Comparison of ENCODE assay signal across 21 cellular contexts in the genomic region with DNA sequence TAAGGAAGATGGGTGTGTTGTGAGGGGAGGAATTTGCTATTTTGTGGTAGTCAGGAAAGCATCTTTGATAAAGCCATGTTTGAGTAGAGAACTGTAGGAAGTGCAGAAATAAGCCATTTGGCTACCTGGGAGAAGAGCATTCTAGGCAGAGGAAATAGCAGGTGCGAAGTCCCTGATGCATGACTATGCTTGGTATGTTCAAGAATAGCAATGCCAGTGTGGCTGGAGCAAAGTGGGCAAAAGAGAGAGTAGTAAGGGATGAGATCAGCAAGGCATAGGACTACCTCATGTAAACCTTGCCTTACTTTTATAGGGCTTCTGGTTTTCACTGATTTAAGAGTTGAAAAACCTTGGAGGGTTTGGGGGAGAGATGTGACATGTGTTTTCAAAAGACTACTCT.
"Had no signal": no experiment of that assay in that cellular context is flagged by ENCODE, and none has a peak within 500 bp of the region (broad histone marks: within the 10 kb centered on the region; RNA-seq: fewer than 3 reads in every experiment).

No MANE protein-coding gene starts in this region.

- H3K4me1 ChIP-seq: heart left ventricle, parathyroid adenoma, prostate gland, right lobe of liver, spleen, tibial nerve, upper lobe of right lung, vagina had no signal

- H2AFZ ChIP-seq: parathyroid adenoma had no signal

- H3K79me2 ChIP-seq: parathyroid adenoma had no signal

- H3K4me3 ChIP-seq: coronary artery, mucosa of descending colon, prostate gland, right lobe of liver, spleen, tibial nerve, upper lobe of right lung, vagina had no signal

- H3K36me3 Mint-ChIP-seq: natural killer cell treated with Interleukin-12 subunit alpha and Interleukin-12 subunit beta and Interleukin-15 and Interleukin-18, amount 100 ng/mL, for 72 hours; stimulated activated memory B cell treated with anti-CD40 and anti-IgM and Interleukin-4, amounts not matched to agents 10 μg/mL and 1 μg/mL and 100 μg/mL, for 72 hours had no signal

- H3K9ac ChIP-seq: parathyroid adenoma had no signal

- H3K27ac Mint-ChIP-seq: natural killer cell treated with Interleukin-12 subunit alpha and Interleukin-12 subunit beta and Interleukin-15 and Interleukin-18, amount 100 ng/mL, for 72 hours; stimulated activated memory B cell treated with anti-CD40 and anti-IgM and Interleukin-4, amounts not matched to agents 10 μg/mL and 1 μg/mL and 100 μg/mL, for 72 hours; stimulated activated naive CD8-positive, alpha-beta T cell treated with anti-CD3 and anti-CD28 coated beads, Interleukin-15, Interleukin-2, amounts not matched to agents 100 ng/mL and 50 ng/mL, for 24 hours had no signal

- H3K36me3 ChIP-seq: heart left ventricle, prostate gland, right lobe of liver, spleen, tibial nerve, upper lobe of right lung, vagina had no signal

- H3K27ac ChIP-seq: coronary artery, heart left ventricle, parathyroid adenoma, prostate gland, right lobe of liver, spleen, tibial nerve, upper lobe of right lung, vagina had no signal

- H3K4me3 Mint-ChIP-seq: natural killer cell treated with Interleukin-12 subunit alpha and Interleukin-12 subunit beta and Interleukin-15 and Interleukin-18, amount 100 ng/mL, for 72 hours; stimulated activated memory B cell treated with anti-CD40 and anti-IgM and Interleukin-4, amounts not matched to agents 10 μg/mL and 1 μg/mL and 100 μg/mL, for 72 hours; stimulated activated naive CD8-positive, alpha-beta T cell treated with anti-CD3 and anti-CD28 coated beads, Interleukin-15, Interleukin-2, amounts not matched to agents 100 ng/mL and 50 ng/mL, for 24 hours had no signal

- H3K9me3 ChIP-seq: heart left ventricle, prostate gland, right lobe of liver, tibial nerve, upper lobe of right lung, vagina had no signal

- H3K27me3 Mint-ChIP-seq: natural killer cell treated with Interleukin-12 subunit alpha and Interleukin-12 subunit beta and Interleukin-15 and Interleukin-18, amount 100 ng/mL, for 72 hours; stimulated activated memory B cell treated with anti-CD40 and anti-IgM and Interleukin-4, amounts not matched to agents 10 μg/mL and 1 μg/mL and 100 μg/mL, for 72 hours; stimulated activated naive CD8-positive, alpha-beta T cell treated with anti-CD3 and anti-CD28 coated beads, Interleukin-15, Interleukin-2, amounts not matched to agents 100 ng/mL and 50 ng/mL, for 24 hours had no signal

- DNase-seq: effector CD4-positive, alpha-beta T cell; heart left ventricle; hippocampal formation; mammary epithelial cell; mucosa of descending colon; retina; right lobe of liver; spleen; stimulated activated CD4-positive, alpha-beta T cell treated with anti-CD3 and anti-CD28 coated beads, Interleukin-15, amount 100 ng/mL, for 24 hours; stimulated activated CD4-positive, alpha-beta T cell treated with anti-CD3 and anti-CD28 coated beads, Interleukin-1b, Interleukin-23, amount 100 ng/mL, for 48 hours; stimulated activated CD4-positive, alpha-beta T cell treated with anti-CD3 and anti-CD28 coated beads, Interleukin-4, amount 100 ng/mL, for 24 hours; upper lobe of right lung had no signal

- H3K27me3 ChIP-seq: heart left ventricle, right lobe of liver, spleen, tibial nerve, upper lobe of right lung, vagina had no signal

- ATAC-seq: heart left ventricle; left lobe of liver; mucosa of descending colon; natural killer cell treated with Interleukin-12 subunit alpha and Interleukin-12 subunit beta and Interleukin-15 and Interleukin-18, amount 100 ng/mL, for 72 hours; right lobe of liver; stimulated activated memory B cell treated with anti-CD40 and anti-IgM and Interleukin-4, amounts not matched to agents 10 μg/mL and 1 μg/mL and 100 μg/mL, for 72 hours; upper lobe of right lung had no signal

- H3K4me1 Mint-ChIP-seq: stimulated activated memory B cell treated with anti-CD40 and anti-IgM and Interleukin-4, amounts not matched to agents 10 μg/mL and 1 μg/mL and 100 μg/mL, for 72 hours had no signal
